In the genomic region with DNA sequence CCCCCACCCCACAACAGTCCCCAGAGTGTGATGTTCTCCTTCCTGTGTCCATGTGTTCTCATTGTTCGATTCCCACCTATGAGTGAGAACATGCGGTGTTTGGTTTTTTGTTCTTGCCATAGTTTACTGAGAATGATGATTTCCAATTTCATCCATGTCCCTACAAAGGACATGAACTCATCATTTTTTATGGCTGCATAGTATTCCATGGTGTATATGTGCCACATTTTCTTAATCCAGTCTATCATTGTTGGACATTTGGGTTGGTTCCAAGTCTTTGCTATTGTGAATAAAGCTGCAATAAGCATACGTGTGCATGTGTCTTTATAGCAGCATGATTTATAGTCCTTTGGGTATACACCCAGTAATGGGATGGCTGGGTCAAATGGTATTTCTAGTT, we compare ENCODE assay signal across 1 cellular context.
TF ChIP-seq lines count a peak whose summit lies in the region.

No MANE protein-coding gene starts in this region.

TF ChIP-seq in HEK293, 187 proteins besides CTCF, POLR2A, EP300 and RAD21 (continued from another document):
- 0 out of 2 replicates have a peak, but pooled peaks have one; percentile 63 for TF ChIP-seq ZNF580 (tag by site-specific recombination; IDR thresholded peaks at IDR 0.05)
TF ChIP-seq in HEK293: peak in this region for 2; not testable (repeated sequence) for 185.
